ENCODE assay signal across 2 cellular contexts in the genomic region with DNA sequence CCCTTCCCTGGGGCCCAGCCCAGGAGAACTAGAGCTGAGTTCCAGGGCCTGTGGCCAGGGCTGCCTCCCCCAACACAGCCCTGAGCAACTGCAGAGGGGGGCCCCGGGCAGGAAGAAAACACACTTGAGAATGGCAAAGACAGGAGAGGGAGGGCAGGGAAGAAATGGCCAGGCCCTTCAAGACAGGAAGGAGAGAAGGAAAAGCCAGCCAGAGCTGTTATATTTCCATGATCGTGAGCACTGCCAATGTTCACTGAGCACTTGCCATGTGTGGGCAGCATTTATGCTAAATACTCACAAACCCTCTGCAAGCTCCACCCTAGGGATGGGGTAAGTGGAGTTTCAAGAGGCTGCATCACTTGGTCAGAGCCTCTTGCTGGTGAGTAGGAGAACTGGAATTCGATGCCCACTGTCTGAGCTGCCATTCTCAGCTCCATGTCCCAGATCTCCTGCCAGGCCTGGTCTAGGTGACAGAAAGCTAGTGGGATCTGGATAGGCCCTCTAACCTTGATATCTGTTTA.
TF ChIP-seq lines count a peak whose summit lies in the region.

No MANE protein-coding gene starts in this region.

TF ChIP-seq in IMR-90, 13 proteins besides CTCF, POLR2A, EP300 and RAD21:
- TF ChIP-seq MXI1 (IDR thresholded peaks at IDR 0.05; ENCODE audit: borderline replicate concordance, low read depth, low read length) = no peak
- no peak for TF ChIP-seq FOS (IDR thresholded peaks at IDR 0.05; ENCODE audit: low read depth, low read length)
- no peak for TF ChIP-seq NFE2L2 (IDR thresholded peaks at IDR 0.05; ENCODE audit: low read depth, low read length)
- no peak for TF ChIP-seq CEBPB (IDR thresholded peaks at IDR 0.05; ENCODE audit: low read depth, low read length)
- TF ChIP-seq MAFK (IDR thresholded peaks at IDR 0.05; ENCODE audit: low read depth, low read length) = no peak
- no peak for TF ChIP-seq SMC3 (IDR thresholded peaks at IDR 0.05; ENCODE audit: low read depth, low read length)
- no peak for TF ChIP-seq RFX5 (IDR thresholded peaks at IDR 0.05; ENCODE audit: low read depth, low read length)
- no peak for TF ChIP-seq CHD1 (IDR thresholded peaks at IDR 0.05; ENCODE audit: low read depth, low read length)
- TF ChIP-seq MAZ (IDR thresholded peaks at IDR 0.05; ENCODE audit: borderline replicate concordance, low read depth, low read length) = no peak

TF ChIP-seq in endothelial cell of umbilical vein, 7 proteins besides CTCF, POLR2A, EP300 and RAD21:
- TF ChIP-seq, protein P1, sequence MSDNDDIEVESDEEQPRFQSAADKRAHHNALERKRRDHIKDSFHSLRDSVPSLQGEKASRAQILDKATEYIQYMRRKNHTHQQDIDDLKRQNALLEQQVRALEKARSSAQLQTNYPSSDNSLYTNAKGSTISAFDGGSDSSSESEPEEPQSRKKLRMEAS (IDR thresholded peaks at IDR 0.05; ENCODE audit: insufficient read depth, insufficient read length) = no peak
- TF ChIP-seq MYC (IDR thresholded peaks at IDR 0.05; ENCODE audit: low read depth, low read length) = no peak
- no peak for TF ChIP-seq POLR2AphosphoS5 (IDR thresholded peaks at IDR 0.05; ENCODE audit: insufficient read depth, low read depth, low read length)
- TF ChIP-seq GATA2 (IDR thresholded peaks at IDR 0.05; ENCODE audit: insufficient read depth, insufficient read length, low read depth, low read length) = no peak
- no peak for TF ChIP-seq EZH2 (IDR thresholded peaks at IDR 0.05; ENCODE audit: borderline replicate concordance, low read depth, low read length, severe bottlenecking)
- TF ChIP-seq FOS (IDR thresholded peaks at IDR 0.05; ENCODE audit: borderline replicate concordance, insufficient read depth, low read length) = no peak
- TF ChIP-seq JUN (IDR thresholded peaks at IDR 0.05; ENCODE audit: borderline replicate concordance, insufficient read depth, insufficient read length, low read depth) = no peak
